16 cellular contexts compared by ENCODE assay signal in the genomic region with DNA sequence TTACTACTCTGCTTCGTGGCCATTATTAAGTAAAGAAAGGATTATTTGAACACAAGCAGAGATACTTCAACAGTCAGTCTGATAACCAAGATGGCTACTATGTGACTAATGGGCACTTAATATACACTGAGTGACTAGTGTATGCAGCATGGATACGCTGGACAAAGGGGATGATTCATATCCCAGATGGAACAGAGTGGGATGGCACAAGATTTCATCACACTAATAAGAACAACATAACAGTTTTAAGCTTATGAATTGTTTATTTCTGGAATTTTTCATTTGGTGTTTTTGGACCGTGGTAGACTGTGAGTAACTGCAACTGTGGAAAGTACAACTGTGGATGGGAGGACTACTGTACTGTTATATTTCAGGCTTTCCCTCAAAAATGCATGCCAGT. TPM values are rescaled to one million over a fixed set of nuclear protein-coding genes. Genes with fewer than 3 reads are reported as not detected.
DNase-seq lines count a peak whose midpoint lies in the region; ATAC-seq, FAIRE-seq and TF ChIP-seq lines count a peak whose summit lies in the region.
"Had no signal": no experiment of that assay in that cellular context is flagged by ENCODE, and none has a peak within 500 bp of the region (broad histone marks: within the 10 kb centered on the region; RNA-seq: fewer than 3 reads in every experiment).

No MANE protein-coding gene starts in this region.

- peaks cover 7% of the 10 kb centered on the region; the same call in 1 of the 3 replicates for H3K4me1 ChIP-seq in A549

- DNase-seq in A549 (ENCODE audit: low read depth in 1 of 2, low spot score in 1 of 2) (peak in 1 of 2 experiments; percentile 10), HFFc6 (peak; percentile 94), astrocyte of the hippocampus (ENCODE audit: low read depth, low spot score) (peak; percentile 66), hepatic stellate cell (ENCODE audit: low spot score) (peak; percentile 61), mesenteric fat pad (ENCODE audit: low spot score) (no peak)
- no peak for DNase-seq in activated CD4-positive, alpha-beta T cell treated with anti-CD3 and anti-CD28 coated beads, Interleukin-2, amount 50 U/mL, for 48 hours
- DNase-seq: activated CD4-positive, CD25-positive, alpha-beta regulatory T cell treated with anti-CD3 and anti-CD28 coated beads, Interleukin-2, amount 50 U/mL, for 72 hours; naive thymus-derived CD4-positive, alpha-beta T cell; NCI-H2171; SHP77 treated with DMSO at 0.1 percent for 48 hours had no signal

- no peaks in the 10 kb centered on the region for H3K9me3 ChIP-seq in A549

- 47% methylated on average over 3 of the region's 3 CpGs for WGBS in A549 (ENCODE audit: missing lambda C conversion rate)

- ATAC-seq in A549 (peak; percentile 75 to 86), GM21528 (IDR thresholded peaks at IDR 0.05; ENCODE audit: low FRiP score, unreplicated experiment) (no peak), HG02885 (IDR thresholded peaks at IDR 0.05; ENCODE audit: poor library complexity, unreplicated experiment) (no peak)
- ATAC-seq: naive thymus-derived CD4-positive, alpha-beta T cell; stimulated activated effector memory CD8-positive, alpha-beta T cell treated with anti-CD3 and anti-CD28 coated beads, Interleukin-12 subunit alpha, Interleukin-12 subunit beta, amount 100 ng/mL, for 72 hours had no signal

- CTCF ChIA-PET in A549 (lab: Yijun Ruan, JAX) = interaction anchor here (0.7 to 1.6 kb wide), 3 partner anchors 15 to 122 kb away, joined by 3 to 6 read pairs (median 4); no protein-coding TSS in a partner anchor

- no peaks in the 10 kb centered on the region for H3K9me3 Mint-ChIP-seq in HFFc6
- H3K9me3 Mint-ChIP-seq: dendritic cell treated with granulocyte-macrophage colony-stimulating factor and Interleukin-4, amounts not matched to agents 40 ng/mL and 50 ng/mL, for 4 days; naive thymus-derived CD4-positive, alpha-beta T cell; stimulated activated effector memory CD8-positive, alpha-beta T cell treated with anti-CD3 and anti-CD28 coated beads, Interleukin-12 subunit alpha, Interleukin-12 subunit beta, amount 100 ng/mL, for 72 hours had no signal

- POLR2A ChIA-PET in A549 (lab: Yijun Ruan, JAX) = interaction anchor here (0.9 kb wide), 1 partner anchor 10 kb away, joined by 4 read pairs; a partner anchor contains a TSS

- peaks cover 18% of the 10 kb centered on the region for H3K4me1 Mint-ChIP-seq in HFFc6 (ENCODE audit: low read depth)

- peak overlapping the region; percentile 93 for H3K27ac Mint-ChIP-seq in HFFc6
- H3K27ac Mint-ChIP-seq: dendritic cell treated with granulocyte-macrophage colony-stimulating factor and Interleukin-4, amounts not matched to agents 40 ng/mL and 50 ng/mL, for 4 days; stimulated activated effector memory CD8-positive, alpha-beta T cell treated with anti-CD3 and anti-CD28 coated beads, Interleukin-12 subunit alpha, Interleukin-12 subunit beta, amount 100 ng/mL, for 72 hours had no signal

- TF ChIP-seq EP300 in A549 (IDR thresholded peaks at IDR 0.05) = no peak

- TF ChIP-seq CTCF in A549 (IDR thresholded peaks at IDR 0.05) = no peak
- no peak for TF ChIP-seq CTCF in HFFc6 (IDR thresholded peaks at IDR 0.05)

- no peak for TF ChIP-seq RAD21 in A549 (conservative IDR thresholded peaks at IDR 0.05 in 1 of 2, IDR thresholded peaks at IDR 0.05 in 1 of 2)

- peak overlapping the region; percentile 50 to 72; a peak in 4 of 6 replicates for H3K27ac ChIP-seq in A549
- H3K27ac ChIP-seq: KMS-11 had no signal

- TF ChIP-seq POLR2A in A549 (IDR thresholded peaks at IDR 0.05; ENCODE audit: low read length) = no peak

- H3K4me2 ChIP-seq in A549 = no peak overlapping the region
- H3K4me2 ChIP-seq: KMS-11 had no signal

- H3K4me3 ChIP-seq in A549 = no peak overlapping the region

- peaks cover 18% of the 10 kb centered on the region; the same call in 1 of the 2 replicates for H3K36me3 Mint-ChIP-seq in HFFc6 (ENCODE audit: low read depth)

- H3K27me3 Mint-ChIP-seq in HFFc6 (ENCODE audit: insufficient read depth) = no peaks in the 10 kb centered on the region
- H3K27me3 Mint-ChIP-seq: dendritic cell treated with granulocyte-macrophage colony-stimulating factor and Interleukin-4, amounts not matched to agents 40 ng/mL and 50 ng/mL, for 4 days; naive thymus-derived CD4-positive, alpha-beta T cell had no signal

- peak overlapping the region; percentile 75 for H3K4me3 Mint-ChIP-seq in HFFc6
- H3K4me3 Mint-ChIP-seq: dendritic cell treated with granulocyte-macrophage colony-stimulating factor and Interleukin-4, amounts not matched to agents 40 ng/mL and 50 ng/mL, for 4 days; naive thymus-derived CD4-positive, alpha-beta T cell; stimulated activated effector memory CD8-positive, alpha-beta T cell treated with anti-CD3 and anti-CD28 coated beads, Interleukin-12 subunit alpha, Interleukin-12 subunit beta, amount 100 ng/mL, for 72 hours had no signal

- no peak for FAIRE-seq in A549 (lab: Jason Lieb, UNC)
- FAIRE-seq: A204.1 had no signal

TF ChIP-seq in A549, 52 proteins besides CTCF, POLR2A, EP300 and RAD21:
- no peak for TF ChIP-seq ZFP36 (IDR thresholded peaks at IDR 0.05; ENCODE audit: borderline replicate concordance, partially characterized antibody)
- TF ChIP-seq FOSL2 (IDR thresholded peaks at IDR 0.05) = no peak
- peak; percentile 40 for TF ChIP-seq FOSL2 (CRISPR knock-in tag; IDR thresholded peaks at IDR 0.05)
TF ChIP-seq in A549: peak in this region for 1.

RNA-seq across cellular contexts. Expression of a gene that starts 9.4 kb away (rescaled TPM):
- polyA plus RNA-seq in A549 (2011; rRNA removed) (28.0 and 34.5 TPM in 2 replicates), A549 (2017; fragmentation: RNase III; extraction: RNeasy Plus Mini Kit Qiagen cat#74134 plus additional on column Dnase treatment) (25.9 to 28.0 TPM (median 28.0 TPM) in 3 replicates)
- 16.3 and 16.5 TPM in 2 replicates for polyA plus RNA-seq in A549 (2012; cell fraction: cytosol; rRNA removed)
- polyA plus RNA-seq in A549 (2012; cell fraction: nucleus; rRNA removed) = 4.8 and 7.1 TPM in 2 replicates
- 10.2 and 11.0 TPM in 2 replicates for polyA minus RNA-seq in A549 (2011; rRNA and poly(A)+ RNA removed)
- 10 to 100 TPM; 37.4 to 42.3 (median 38.6) TPM for total RNA-seq in HFFc6 (2021; fragmentation: NEBNext Ultra II Directional; extraction: Animal tissue kit (Norgen Biotek cat#: 25700))
- total RNA-seq in mesenteric fat pad = 20.5 TPM

RNA-seq across cellular contexts. Expression of a gene that starts 9.7 kb away (rescaled TPM):
- polyA plus RNA-seq in A549 (2011; rRNA removed) (72.5 and 83.6 TPM in 2 replicates), A549 (2017; fragmentation: RNase III; extraction: RNeasy Plus Mini Kit Qiagen cat#74134 plus additional on column Dnase treatment) (45.3 to 50.2 TPM (median 47.4 TPM) in 3 replicates)
- polyA plus RNA-seq in A549 (2012; cell fraction: cytosol; rRNA removed) = 55.2 and 61.8 TPM in 2 replicates
- 34.4 and 37.3 TPM in 2 replicates for polyA plus RNA-seq in A549 (2012; cell fraction: nucleus; rRNA removed)
- polyA minus RNA-seq in A549 (2011; rRNA and poly(A)+ RNA removed) = 93.8 and 96.8 TPM in 2 replicates
- total RNA-seq in HFFc6 (2021; fragmentation: NEBNext Ultra II Directional; extraction: Animal tissue kit (Norgen Biotek cat#: 25700)) = 10 to 100 TPM; 37.8 to 50.7 (median 46.1) TPM
- 37.6 TPM for total RNA-seq in mesenteric fat pad

Comparison
In these comparisons a context has a peak if more than half of its experiments do, and no peak if none do; other contexts are left out.
1. ATAC-seq: peak in A549 (2 of 2); none in GM21528 (single experiment) and HG02885 (single experiment).
2. DNase-seq: peak in HFFc6 (single experiment), astrocyte of the hippocampus (single experiment) and hepatic stellate cell (single experiment); none in mesenteric fat pad (single experiment) and activated CD4-positive, alpha-beta T cell treated with anti-CD3 and anti-CD28 coated beads, Interleukin-2, amount 50 U/mL, for 48 hours (0 of 2).